Comparison of ENCODE assay signal across 9 cellular contexts in genomic region chr20:23636182-23636907, GRCh38. TPM values are rescaled to one million over a fixed set of nuclear protein-coding genes. Genes with fewer than 3 reads are reported as not detected.
A peak's percentile ranks its signal among the peaks of the same experiment; 100 is the strongest.
DNase-seq lines count a peak whose midpoint lies in the region; ATAC-seq and TF ChIP-seq lines count a peak whose summit lies in the region.
"Had no signal": no experiment of that assay in that cellular context is flagged by ENCODE, and none has a peak within 500 bp of the region (broad histone marks: within the 10 kb centered on the region; RNA-seq: fewer than 3 reads in every experiment).

No MANE protein-coding gene starts in this region.

- peaks cover 18% of the 10 kb centered on the region for H3K4me1 ChIP-seq in foreskin keratinocyte
- peaks cover 55% of the 10 kb centered on the region for H3K4me1 ChIP-seq in psoas muscle

- no peak for DNase-seq in Calu3
- no peak for DNase-seq in foreskin keratinocyte
- DNase-seq in psoas muscle = peak in 1 of 2 donors; percentile 76
- DNase-seq in UCSD-AML1 (lab: John Stamatoyannopoulos, UW; ENCODE audit: unreplicated experiment) = no peak
- no peak for DNase-seq in GOT3 (lab: John Stamatoyannopoulos, UW)
- DNase-seq in NCI-H2171 (lab: John Stamatoyannopoulos, UW) = no peak
- DNase-seq in AML-193 (lab: John Stamatoyannopoulos, UW) = no peak

- ATAC-seq in foreskin keratinocyte (no peak), psoas muscle (peak in 2 of 4 donors; percentile 19 to 42)

- CTCF ChIA-PET in Calu3 (lab: Charles Lee) = no interaction called here

- H3K4me1 Mint-ChIP-seq in Calu3 (ENCODE audit: low read depth, unreplicated experiment) = no peaks in the 10 kb centered on the region

- H3K27ac ChIP-seq in foreskin keratinocyte = peak overlapping the region; percentile 78
- peak overlapping the region; percentile 100 for H3K27ac ChIP-seq in psoas muscle

- WGBS in psoas muscle, 3 donors = 26 to 41% (median 26%) methylated on average over 19 of the region's 19 CpGs

- H3K27me3 Mint-ChIP-seq in Calu3 (ENCODE audit: unreplicated experiment) = no peaks in the 10 kb centered on the region

- peak overlapping the region; percentile 87 for H3K4me3 ChIP-seq in WI38 (ENCODE audit: low read depth, low read length)
- peak overlapping the region; percentile 99 for H3K4me3 ChIP-seq in psoas muscle

- peaks cover 0 to 29% of the 10 kb centered on the region in 2 donors for H3K36me3 ChIP-seq in psoas muscle (ENCODE audit: insufficient read depth in 1 of 2, low read depth in 1 of 2)

- H3K9me3 ChIP-seq in psoas muscle = no peaks in the 10 kb centered on the region

- H3K27ac Mint-ChIP-seq in Calu3 (ENCODE audit: unreplicated experiment) = no peak overlapping the region

- BruUV-seq in Calu3 (replicated peaks; lab: Mats Ljungman, UMichigan) = TSS peak; percentile 79

- H3K27me3 ChIP-seq in foreskin keratinocyte = no peaks in the 10 kb centered on the region
- H3K27me3 ChIP-seq in psoas muscle (ENCODE audit: insufficient read depth in 3 of 3, low read length in 2 of 3) = no peaks in the 10 kb centered on the region

- TF ChIP-seq CTCF in Calu3 (IDR thresholded peaks at IDR 0.05; ENCODE audit: unreplicated experiment) (no peak), WI38 (IDR thresholded peaks at IDR 0.05; ENCODE audit: low read depth, low read length) (no peak), foreskin keratinocyte (conservative IDR thresholded peaks at IDR 0.05) (no peak), psoas muscle (IDR thresholded peaks at IDR 0.05) (no peak)

- no peaks in the 10 kb centered on the region for H3K9me3 Mint-ChIP-seq in Calu3 (ENCODE audit: low read depth, unreplicated experiment)

- peaks cover 8% of the 10 kb centered on the region for H3K36me3 Mint-ChIP-seq in Calu3 (ENCODE audit: insufficient read depth, unreplicated experiment)

- H3K4me3 Mint-ChIP-seq in Calu3 (ENCODE audit: low read depth, unreplicated experiment) = peak overlapping the region; percentile 73

- intact Hi-C loops in Calu3 (cut with micrococcal nuclease; ENCODE audit: unreplicated experiment) (no loop called here), psoas muscle (cut with DNase I) (loop anchor here in 1 of 2 donors (5.0 to 10.0 kb wide), 2 partner anchors 274 to 482 kb away; partner anchors contain the start of gene GZF1)

RNA-seq across cellular contexts. Expression of gene CST3, which starts 1.4 kb away (rescaled TPM):
- total RNA-seq in Calu3 (2022) (95.7 and 107 TPM in 2 replicates), foreskin keratinocyte (203 and 226 TPM in 2 replicates), psoas muscle (100 to 1,000 TPM; 422 to 713 (median 508) TPM)
- polyA plus RNA-seq in foreskin keratinocyte (356 and 360 TPM in 2 replicates), psoas muscle (100 to 1,000 TPM; 374 to 415 (median 394) TPM)

RNA-seq across cellular contexts. Expression of gene CST9, which starts 30.6 kb away (rescaled TPM):
- total RNA-seq in Calu3 (2022) (not detected in 2 replicates), foreskin keratinocyte (not detected in 2 replicates), psoas muscle (not detected)
- polyA plus RNA-seq in foreskin keratinocyte (not detected in 2 replicates), psoas muscle (not detected)
- total RNA-seq: myocyte had no signal

RNA-seq across cellular contexts. Expression of gene CST4, which starts 52.5 kb away (rescaled TPM):
- total RNA-seq in Calu3 (2022) (not detected in 2 replicates), foreskin keratinocyte (not detected in 2 replicates), psoas muscle (not detected)
- polyA plus RNA-seq in foreskin keratinocyte (not detected in 2 replicates), psoas muscle (not detected)
- total RNA-seq: myocyte had no signal
